In genomic region chr3:119609301-119609700, GRCh38 we compare ENCODE assay signal across 1 cellular context.
TF ChIP-seq lines count a peak whose summit lies in the region.

No MANE protein-coding gene starts in this region.

TF ChIP-seq in GM23338, 12 proteins besides CTCF, POLR2A, EP300 and RAD21 (continued from another document):
- TF ChIP-seq REST (IDR thresholded peaks at IDR 0.05; ENCODE audit: unreplicated experiment): no peak
- TF ChIP-seq ZNF331 (CRISPR knock-in tag; IDR thresholded peaks at IDR 0.05; ENCODE audit: low read depth): no peak
- TF ChIP-seq ETS1 (IDR thresholded peaks at IDR 0.05): no peak
- TF ChIP-seq NANOG (IDR thresholded peaks at IDR 0.05; ENCODE audit: borderline replicate concordance): no peak
- TF ChIP-seq ZNF114 (CRISPR knock-in tag; IDR thresholded peaks at IDR 0.05): no peak
- no peak for TF ChIP-seq JUNB (IDR thresholded peaks at IDR 0.05; ENCODE audit: unreplicated experiment)
- no peak for TF ChIP-seq STAT1 (IDR thresholded peaks at IDR 0.05; ENCODE audit: unreplicated experiment)
- TF ChIP-seq CREB1 (CRISPR knock-in tag; IDR thresholded peaks at IDR 0.05; ENCODE audit: low read depth): no peak
TF ChIP-seq in GM23338: peak in this region for 0.
